Comparison of ENCODE assay signal across 16 cellular contexts in genomic region chr1:176479920-176480319, GRCh38. TPM values are rescaled to one million over a fixed set of nuclear protein-coding genes. Genes with fewer than 3 reads are reported as not detected.
DNase-seq lines count a peak whose midpoint lies in the region; ATAC-seq, FAIRE-seq and TF ChIP-seq lines count a peak whose summit lies in the region.
"Had no signal": no experiment of that assay in that cellular context is flagged by ENCODE, and none has a peak within 500 bp of the region (broad histone marks: within the 10 kb centered on the region; RNA-seq: fewer than 3 reads in every experiment).

No MANE protein-coding gene starts in this region.

- no peaks in the 10 kb centered on the region for H3K36me3 ChIP-seq in body of pancreas (replicated peaks in 1 of 2; ENCODE audit: insufficient read depth in 1 of 2, low read depth in 2 of 2)
- H3K36me3 ChIP-seq in kidney (ENCODE audit: control insufficient read depth in 1 of 2, insufficient read depth in 2 of 2, low read length in 2 of 2) = no peaks in the 10 kb centered on the region
- no peaks in the 10 kb centered on the region for H3K36me3 ChIP-seq in esophagus muscularis mucosa

- no peaks in the 10 kb centered on the region for H3K9me3 ChIP-seq in body of pancreas
- no peaks in the 10 kb centered on the region for H3K9me3 ChIP-seq in kidney (ENCODE audit: control insufficient read depth in 1 of 2, low read length in 2 of 2)
- H3K9me3 ChIP-seq in esophagus muscularis mucosa = no peaks in the 10 kb centered on the region

- intact Hi-C loops in body of pancreas (cut with DNase I) (no loop called here), kidney (cut with DNase I) (no loop called here), esophagus muscularis mucosa (cut with DNase I) (no loop called here)

- H3K9me3 Mint-ChIP-seq in stimulated activated memory B cell treated with anti-CD40 and anti-IgM and Interleukin-4, amounts not matched to agents 10 μg/mL and 1 μg/mL and 100 μg/mL, for 72 hours = peaks cover 5% of the 10 kb centered on the region

- peak; percentile 47 to 66 for DNase-seq in SHP77 (lab: John Stamatoyannopoulos, UW)
- DNase-seq in SHP77 treated with DMSO at 0.1 percent for 48 hours (lab: John Stamatoyannopoulos, UW) = no peak
- peak in 3 of 4 donors; percentile 20 to 32 (median 26) for DNase-seq in body of pancreas
- peak; percentile 74 for DNase-seq in kidney
- DNase-seq in stimulated activated naive CD8-positive, alpha-beta T cell treated with anti-CD3 and anti-CD28 coated beads, Interleukin-15, Interleukin-2, amounts not matched to agents 100 U/mL and 50 U/mL, for 24 hours = no peak
- no peak for DNase-seq in esophagus muscularis mucosa (ENCODE audit: extremely low spot score)
- no peak for DNase-seq in CD1c-positive myeloid dendritic cell (ENCODE audit: extremely low spot score)
- DNase-seq: DMS79, NCI-H345 had no signal

- peaks cover 7% of the 10 kb centered on the region for H3K27me3 Mint-ChIP-seq in stimulated activated memory B cell treated with anti-CD40 and anti-IgM and Interleukin-4, amounts not matched to agents 10 μg/mL and 1 μg/mL and 100 μg/mL, for 72 hours

- TF ChIP-seq CTCF in body of pancreas (IDR thresholded peaks at IDR 0.05) = no peak
- TF ChIP-seq CTCF in kidney (IDR thresholded peaks at IDR 0.05; ENCODE audit: borderline replicate concordance, extremely low read depth, insufficient read depth) = no peak
- TF ChIP-seq CTCF in esophagus muscularis mucosa (IDR thresholded peaks at IDR 0.05) = no peak

- no peaks in the 10 kb centered on the region for H3K4me1 Mint-ChIP-seq in stimulated activated memory B cell treated with anti-CD40 and anti-IgM and Interleukin-4, amounts not matched to agents 10 μg/mL and 1 μg/mL and 100 μg/mL, for 72 hours
- H3K4me1 Mint-ChIP-seq: CD14-positive monocyte had no signal

- no peak overlapping the region for H3K4me3 Mint-ChIP-seq in stimulated activated memory B cell treated with anti-CD40 and anti-IgM and Interleukin-4, amounts not matched to agents 10 μg/mL and 1 μg/mL and 100 μg/mL, for 72 hours
- H3K4me3 Mint-ChIP-seq: CD14-positive monocyte had no signal

- no peaks in the 10 kb centered on the region for H3K36me3 Mint-ChIP-seq in stimulated activated memory B cell treated with anti-CD40 and anti-IgM and Interleukin-4, amounts not matched to agents 10 μg/mL and 1 μg/mL and 100 μg/mL, for 72 hours
- H3K36me3 Mint-ChIP-seq: CD14-positive monocyte had no signal

- no peak overlapping the region for H3K4me3 ChIP-seq in body of pancreas
- no peak overlapping the region for H3K4me3 ChIP-seq in kidney (ENCODE audit: low read length in 2 of 2)
- no peak overlapping the region for H3K4me3 ChIP-seq in esophagus muscularis mucosa

- no peaks in the 10 kb centered on the region for H3K27me3 ChIP-seq in body of pancreas
- no peaks in the 10 kb centered on the region for H3K27me3 ChIP-seq in esophagus muscularis mucosa

- ATAC-seq in body of pancreas = no peak
- peak; percentile 17 for ATAC-seq in stimulated activated memory B cell treated with anti-CD40 and anti-IgM and Interleukin-4, amounts not matched to agents 10 μg/mL and 1 μg/mL and 100 μg/mL, for 72 hours
- ATAC-seq in stimulated activated naive CD8-positive, alpha-beta T cell treated with anti-CD3 and anti-CD28 coated beads, Interleukin-15, Interleukin-2, amounts not matched to agents 100 U/mL and 50 U/mL, for 24 hours = no peak
- ATAC-seq: HCT116 had no signal

- H3K27ac ChIP-seq in body of pancreas = no peak overlapping the region
- H3K27ac ChIP-seq in kidney (ENCODE audit: low read depth in 2 of 2, low read length in 2 of 2) = no peak overlapping the region
- H3K27ac ChIP-seq in esophagus muscularis mucosa (replicated peaks in 1 of 4) = no peak overlapping the region
- H3K27ac ChIP-seq: HL-60 had no signal

- no peak for FAIRE-seq in kidney (lab: Jason Lieb, UNC)
- FAIRE-seq: G401.6, GM12891, RCC 7860 had no signal

- 28 to 42% methylated on average over 5 of the region's 6 CpGs for WGBS in body of pancreas, 2 donors
- WGBS in esophagus muscularis mucosa = 51% methylated on average over 4 of the region's 6 CpGs

- no peak overlapping the region for H3K9ac ChIP-seq in kidney (ENCODE audit: low read length in 2 of 2)

- TF ChIP-seq POLR2A in body of pancreas (IDR thresholded peaks at IDR 0.05) (no peak), esophagus muscularis mucosa (IDR thresholded peaks at IDR 0.05; ENCODE audit: low read depth) (no peak)

- H3K4me1 ChIP-seq in body of pancreas (no peaks in the 10 kb centered on the region), kidney (ENCODE audit: control insufficient read depth in 1 of 2, insufficient read depth in 1 of 2, low read depth in 1 of 2, low read length in 2 of 2) (no peaks in the 10 kb centered on the region), esophagus muscularis mucosa (no peaks in the 10 kb centered on the region)

- TF ChIP-seq EP300 in esophagus muscularis mucosa (IDR thresholded peaks at IDR 0.05) = no peak

- no peak overlapping the region for H3K27ac Mint-ChIP-seq in stimulated activated memory B cell treated with anti-CD40 and anti-IgM and Interleukin-4, amounts not matched to agents 10 μg/mL and 1 μg/mL and 100 μg/mL, for 72 hours
- H3K27ac Mint-ChIP-seq: CD14-positive monocyte had no signal

RNA-seq across cellular contexts. Expression of gene PAPPA2, which starts 16.9 kb away (rescaled TPM):
- total RNA-seq in body of pancreas = 1 to 10 TPM in 1 of 2 donors, under 1 TPM in 1; under 0.01 to 5.4 TPM
- 93.5 TPM for total RNA-seq in kidney
- 4.9 TPM for polyA plus RNA-seq in kidney (ENCODE audit: insufficient read depth, low read depth, low replicate concordance)
- total RNA-seq in esophagus muscularis mucosa = 1 to 10 TPM in 1 of 4 donors, under 1 TPM in 3; under 0.01 to 3.1 (median 0.45) TPM
- polyA plus RNA-seq: CD14-positive monocyte had no signal

Comparison
In these comparisons a context has a peak if more than half of its experiments do, and no peak if none do; other contexts are left out.
1. DNase-seq: peak in SHP77 (2 of 2), body of pancreas (3 of 4) and kidney (single experiment); none in SHP77 treated with DMSO at 0.1 percent for 48 hours (single experiment), stimulated activated naive CD8-positive, alpha-beta T cell treated with anti-CD3 and anti-CD28 coated beads, Interleukin-15, Interleukin-2, amounts not matched to agents 100 U/mL and 50 U/mL, for 24 hours (single experiment), esophagus muscularis mucosa (single experiment) and CD1c-positive myeloid dendritic cell (single experiment).
2. RNA of gene PAPPA2, which starts 16.9 kb away (total RNA-seq): 93.5 TPM in kidney (single experiment); under 0.01 to 5.4 TPM in body of pancreas and under 0.01 to 3.1 TPM in esophagus muscularis mucosa; every median in the first group is over 10 times any median in the second.